Comparison of ENCODE assay signal across 32 cellular contexts in genomic region chr5:14600846-14601245, GRCh38.
"Had no signal": no experiment of that assay in that cellular context is flagged by ENCODE, and none has a peak within 500 bp of the region (broad histone marks: within the 10 kb centered on the region; RNA-seq: fewer than 3 reads in every experiment).

No MANE protein-coding gene starts in this region.

- H3K36me3 ChIP-seq: brain microvascular endothelial cell, colonic mucosa had no signal

- H3K4me3 Mint-ChIP-seq: activated B cell treated with CpG ODN at 0.5 μM for 24 hours; activated CD4-positive, alpha-beta memory T cell treated with anti-CD3 and anti-CD28 coated beads, Interleukin-2, amount 10 ng/mL, durations not matched to agents 7 days and 5 days; activated CD4-positive, alpha-beta T cell treated with anti-CD3 and anti-CD28 coated beads for 36 hours; activated CD4-positive, alpha-beta T cell treated with anti-CD3 and anti-CD28 coated beads, Interleukin-2, amount 10 ng/mL, durations not matched to agents 7 days and 5 days; activated naive CD4-positive, alpha-beta T cell treated with anti-CD3 and anti-CD28 coated beads, Interleukin-2, amount 10 ng/mL, durations not matched to agents 7 days and 5 days; activated naive CD8-positive, alpha-beta T cell; activated T-cell treated with anti-CD3 and anti-CD28 coated beads, Interleukin-2, amount 50 U/mL, for 24 hours; activated T-cell treated with anti-CD3 and anti-CD28 coated beads, Interleukin-2, amount 50 U/mL, for 72 hours; central memory CD8-positive, alpha-beta T cell; T-helper 1 cell treated with Interleukin-12 subunit alpha and Interleukin-12 subunit beta and Interleukin-4 antibody, amounts not matched to agents 30 μg/mL and 1 μg/mL, for 36 hours; T-helper 2 cell treated with Interferon-gamma antibody and Interleukin-4, amounts not matched to agents 5 μg/mL and 100 μg/mL, for 36 hours had no signal

- H3K4me1 ChIP-seq: colonic mucosa had no signal

- H3K27ac Mint-ChIP-seq: activated B cell treated with CpG ODN at 0.5 μM for 24 hours; activated CD4-positive, alpha-beta memory T cell treated with anti-CD3 and anti-CD28 coated beads, Interleukin-2, amount 10 ng/mL, durations not matched to agents 7 days and 5 days; activated CD4-positive, alpha-beta T cell treated with anti-CD3 and anti-CD28 coated beads for 36 hours; activated CD4-positive, alpha-beta T cell treated with anti-CD3 and anti-CD28 coated beads, Interleukin-2, amount 10 ng/mL, durations not matched to agents 7 days and 5 days; activated naive CD4-positive, alpha-beta T cell treated with anti-CD3 and anti-CD28 coated beads, Interleukin-2, amount 10 ng/mL, durations not matched to agents 7 days and 5 days; activated T-cell treated with anti-CD3 and anti-CD28 coated beads, Interleukin-2, amount 50 U/mL, for 24 hours; activated T-cell treated with anti-CD3 and anti-CD28 coated beads, Interleukin-2, amount 50 U/mL, for 72 hours; T-helper 1 cell treated with Interleukin-12 subunit alpha and Interleukin-12 subunit beta and Interleukin-4 antibody, amounts not matched to agents 30 μg/mL and 1 μg/mL, for 36 hours; T-helper 2 cell treated with Interferon-gamma antibody and Interleukin-4, amounts not matched to agents 5 μg/mL and 100 μg/mL, for 36 hours had no signal

- H3K27ac ChIP-seq: brain microvascular endothelial cell, colonic mucosa, WERI-Rb-1 had no signal

- H3K4me3 ChIP-seq: colonic mucosa had no signal

- H3K9me3 ChIP-seq: colonic mucosa had no signal

- ATAC-seq: activated CD4-positive, alpha-beta T cell treated with anti-CD3 and anti-CD28 coated beads for 36 hours; activated CD4-positive, CD25-positive, alpha-beta regulatory T cell treated with anti-CD3 and anti-CD28 coated beads, Interleukin-2, amount 50 U/mL, for 24 hours; activated T-cell treated with anti-CD3 and anti-CD28 coated beads, Interleukin-2, amount 50 U/mL, for 72 hours; esophagus mucosa had no signal

- DNase-seq: activated B cell treated with CpG ODN at 0.5 μM for 24 hours; activated CD4-positive, alpha-beta memory T cell treated with anti-CD3 and anti-CD28 coated beads, Interleukin-2, amount 10 ng/mL, durations not matched to agents 7 days and 5 days; activated CD4-positive, alpha-beta T cell treated with anti-CD3 and anti-CD28 coated beads for 36 hours; activated CD4-positive, alpha-beta T cell treated with anti-CD3 and anti-CD28 coated beads, Interleukin-2, amount 10 ng/mL, durations not matched to agents 7 days and 5 days; activated CD4-positive, alpha-beta T cell treated with anti-CD3 and anti-CD28 coated beads, Interleukin-2, amount 50 U/mL, for 4 hours; activated CD8-positive, alpha-beta memory T cell treated with anti-CD3 and anti-CD28 coated beads, Interleukin-2, amount 50 U/mL, for 48 hours; activated gamma-delta T cell; activated naive CD4-positive, alpha-beta T cell; activated naive CD4-positive, alpha-beta T cell treated with anti-CD3 and anti-CD28 coated beads, Interleukin-2, amount 10 ng/mL, durations not matched to agents 7 days and 5 days; activated T-cell treated with anti-CD3 and anti-CD28 coated beads for 4 hours; activated T-cell treated with anti-CD3 and anti-CD28 coated beads, Interleukin-2, amount 50 U/mL, for 24 hours; activated T-cell treated with anti-CD3 and anti-CD28 coated beads, Interleukin-2, amount 50 U/mL, for 72 hours; amniotic stem cell; anterior cingulate cortex; brain microvascular endothelial cell; colonic mucosa; effector CD8-positive, alpha-beta T cell; foreskin fibroblast; head of caudate nucleus; hippocampal formation; T1000; WERI-Rb-1 had no signal

- H3K27me3 Mint-ChIP-seq: activated B cell treated with CpG ODN at 0.5 μM for 24 hours; activated CD4-positive, alpha-beta memory T cell treated with anti-CD3 and anti-CD28 coated beads, Interleukin-2, amount 10 ng/mL, durations not matched to agents 7 days and 5 days; activated CD4-positive, alpha-beta T cell treated with anti-CD3 and anti-CD28 coated beads for 36 hours; activated CD4-positive, alpha-beta T cell treated with anti-CD3 and anti-CD28 coated beads, Interleukin-2, amount 10 ng/mL, durations not matched to agents 7 days and 5 days; activated naive CD4-positive, alpha-beta T cell treated with anti-CD3 and anti-CD28 coated beads, Interleukin-2, amount 10 ng/mL, durations not matched to agents 7 days and 5 days; activated naive CD8-positive, alpha-beta T cell; activated T-cell treated with anti-CD3 and anti-CD28 coated beads, Interleukin-2, amount 50 U/mL, for 24 hours; central memory CD8-positive, alpha-beta T cell had no signal

- H3K27me3 ChIP-seq: brain microvascular endothelial cell, colonic mucosa had no signal

- FAIRE-seq: astrocyte, bronchial epithelial cell, endometrium, frontal cortex had no signal

- H3K9me3 Mint-ChIP-seq: activated B cell treated with CpG ODN at 0.5 μM for 24 hours; activated CD4-positive, alpha-beta memory T cell treated with anti-CD3 and anti-CD28 coated beads, Interleukin-2, amount 10 ng/mL, durations not matched to agents 7 days and 5 days; central memory CD8-positive, alpha-beta T cell; T-helper 1 cell treated with Interleukin-12 subunit alpha and Interleukin-12 subunit beta and Interleukin-4 antibody, amounts not matched to agents 30 μg/mL and 1 μg/mL, for 36 hours had no signal
